In the genomic region with DNA sequence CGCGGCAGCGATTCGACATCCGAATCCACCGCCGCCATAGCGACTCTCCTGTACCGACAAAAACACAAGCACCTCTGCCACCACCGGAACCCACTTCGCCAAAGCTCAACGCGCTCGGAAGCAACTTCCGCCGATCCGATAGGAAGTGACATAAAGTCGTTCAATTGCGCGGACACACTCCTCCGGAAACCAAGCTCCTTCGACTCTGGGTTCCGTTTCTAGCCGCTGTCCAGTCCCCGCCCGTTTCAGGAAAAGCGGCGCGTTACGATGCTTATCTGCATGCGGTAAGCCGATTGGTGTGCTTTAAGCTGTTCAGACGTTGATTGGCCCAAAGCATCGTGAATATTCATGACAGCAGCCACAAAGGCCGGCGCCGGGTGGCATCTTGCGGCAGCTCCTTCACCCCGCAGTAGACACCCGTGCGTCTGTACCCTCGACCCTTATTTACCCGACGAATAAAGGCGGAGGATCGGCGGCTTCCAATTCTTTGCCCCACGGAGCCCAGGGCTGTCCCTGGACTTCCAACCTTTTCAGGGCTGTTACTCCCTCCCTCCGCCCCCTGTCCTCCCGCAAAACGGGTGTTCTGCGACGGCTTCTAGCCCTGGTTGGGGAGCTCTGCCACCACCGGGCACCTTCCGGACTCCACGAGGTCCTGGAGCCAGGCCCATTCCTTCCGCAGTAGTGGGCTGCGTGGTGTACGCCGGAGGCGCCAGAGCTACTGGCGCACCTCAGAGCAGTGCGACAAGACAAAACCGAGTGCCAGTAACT, we compare ENCODE assay signal across 8 cellular contexts. TPM values are rescaled to one million over a fixed set of nuclear protein-coding genes. Genes with fewer than 3 reads are reported as not detected.
A peak's percentile ranks its signal among the peaks of the same experiment; 100 is the strongest.
DNase-seq lines count a peak whose midpoint lies in the region; ATAC-seq and TF ChIP-seq lines count a peak whose summit lies in the region.

A gene with protein sequence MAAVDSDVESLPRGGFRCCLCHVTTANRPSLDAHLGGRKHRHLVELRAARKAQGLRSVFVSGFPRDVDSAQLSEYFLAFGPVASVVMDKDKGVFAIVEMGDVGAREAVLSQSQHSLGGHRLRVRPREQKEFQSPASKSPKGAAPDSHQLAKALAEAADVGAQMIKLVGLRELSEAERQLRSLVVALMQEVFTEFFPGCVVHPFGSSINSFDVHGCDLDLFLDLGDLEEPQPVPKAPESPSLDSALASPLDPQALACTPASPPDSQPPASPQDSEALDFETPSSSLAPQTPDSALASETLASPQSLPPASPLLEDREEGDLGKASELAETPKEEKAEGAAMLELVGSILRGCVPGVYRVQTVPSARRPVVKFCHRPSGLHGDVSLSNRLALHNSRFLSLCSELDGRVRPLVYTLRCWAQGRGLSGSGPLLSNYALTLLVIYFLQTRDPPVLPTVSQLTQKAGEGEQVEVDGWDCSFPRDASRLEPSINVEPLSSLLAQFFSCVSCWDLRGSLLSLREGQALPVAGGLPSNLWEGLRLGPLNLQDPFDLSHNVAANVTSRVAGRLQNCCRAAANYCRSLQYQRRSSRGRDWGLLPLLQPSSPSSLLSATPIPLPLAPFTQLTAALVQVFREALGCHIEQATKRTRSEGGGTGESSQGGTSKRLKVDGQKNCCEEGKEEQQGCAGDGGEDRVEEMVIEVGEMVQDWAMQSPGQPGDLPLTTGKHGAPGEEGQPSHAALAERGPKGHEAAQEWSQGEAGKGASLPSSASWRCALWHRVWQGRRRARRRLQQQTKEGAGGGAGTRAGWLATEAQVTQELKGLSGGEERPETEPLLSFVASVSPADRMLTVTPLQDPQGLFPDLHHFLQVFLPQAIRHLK (minus strand): TSS at position 76 of the 768 bp plus-strand sequence. CDS start 38 bp downstream, at position 38.

- peak; percentile 75 for TF ChIP-seq POLR2A in breast epithelium (IDR thresholded peaks at IDR 0.05)

- H3K9me3 ChIP-seq in breast epithelium (no peaks in the 10 kb centered on the region), iPS-20b (ENCODE audit: insufficient read depth, low read depth, low read length) (no peaks in the 10 kb centered on the region)

- peak; percentile 97 for DNase-seq in NCI-H2196 treated with DMSO at 0.1 percent for 48 hours (lab: John Stamatoyannopoulos, UW; ENCODE audit: unreplicated experiment)
- DNase-seq in breast epithelium (ENCODE audit: low spot score in 2 of 2), result peak; percentile 97 to 99

- peaks cover 22% of the 10 kb centered on the region for H3K79me2 ChIP-seq in ACC112 (ENCODE audit: control insufficient read depth, insufficient read depth, low read length, unreplicated experiment)

- peak within 1 kb of the TSS; percentile 95 for H3K9ac ChIP-seq in iPS-20b (ENCODE audit: low read depth, low read length)

- TF ChIP-seq CTCF in VCaP (conservative IDR thresholded peaks at IDR 0.05) (0 out of 2 replicates have a peak, but pooled peaks have one; percentile 6), breast epithelium (IDR thresholded peaks at IDR 0.05) (peak in 1 of 3 donors; percentile 10)

- peaks cover 29% of the 10 kb centered on the region for H3K4me1 ChIP-seq in ACC112 (ENCODE audit: control insufficient read depth, insufficient read depth, low read length, unreplicated experiment)
- H3K4me1 ChIP-seq in breast epithelium, result peaks cover 0 to 20% of the 10 kb centered on the region in 2 donors
- peaks cover 5% of the 10 kb centered on the region for H3K4me1 ChIP-seq in iPS-20b (ENCODE audit: insufficient read depth, low read length)

- H3K4me3 ChIP-seq in ACC112 (ENCODE audit: low read depth, low read length) (peak within 1 kb of the TSS; percentile 84), breast epithelium (peak within 1 kb of the TSS; percentile 78 to 86 (median 80)), iPS-20b (ENCODE audit: low read length) (peak within 1 kb of the TSS; percentile 79), skin epidermis (peak within 1 kb of the TSS; percentile 60 to 73 (median 63))

- H2AFZ ChIP-seq in ACC112 (ENCODE audit: low read length, unreplicated experiment), result peak within 1 kb of the TSS; percentile 63

- intact Hi-C loops in breast epithelium (cut with DNase I; ENCODE audit: low total_unique reads), result no loop called here

- H3K27ac ChIP-seq in ACC112 (ENCODE audit: low read depth, low read length) (peak within 1 kb of the TSS; percentile 74), VCaP (peak within 1 kb of the TSS; percentile 96), breast epithelium (peak within 1 kb of the TSS; percentile 97 to 98), iPS-20b (ENCODE audit: low read length) (peak within 1 kb of the TSS; percentile 68), skin epidermis (peak within 1 kb of the TSS; percentile 51 to 96 (median 90))

- no peaks in the 10 kb centered on the region for H3K27me3 ChIP-seq in ACC112 (ENCODE audit: insufficient read depth, low read length)
- no peaks in the 10 kb centered on the region for H3K27me3 ChIP-seq in breast epithelium
- no peaks in the 10 kb centered on the region for H3K27me3 ChIP-seq in iPS-20b (ENCODE audit: insufficient read depth, low read length)

- ATAC-seq in GM18870 (IDR thresholded peaks at IDR 0.05; ENCODE audit: unreplicated experiment) (peak; percentile 88), HG03135 (IDR thresholded peaks at IDR 0.05; ENCODE audit: unreplicated experiment) (peak; percentile 86)

- H3K36me3 ChIP-seq in ACC112 (ENCODE audit: insufficient read depth, low read length), result no peaks in the 10 kb centered on the region
- peaks cover 9% of the 10 kb centered on the region for H3K36me3 ChIP-seq in breast epithelium
- peaks cover 60% of the 10 kb centered on the region for H3K36me3 ChIP-seq in iPS-20b (ENCODE audit: insufficient read depth, low read depth, low read length)

RNA-seq across cellular contexts. Expression of the gene that starts here (rescaled TPM):
- total RNA-seq in breast epithelium, result 10 to 100 TPM in 2 of 3 donors, 1 to 10 TPM in 1; 7.7 to 12.1 (median 10.7) TPM

Comparison
In these comparisons a context has a peak if more than half of its experiments do, and no peak if none do; other contexts are left out.
1. Peak in every context shown above with its lines: DNase-seq, ATAC-seq, H3K4me3 ChIP-seq and H3K27ac ChIP-seq.